18 cellular contexts compared by ENCODE assay signal in genomic region chr10:114278140-114278883, GRCh38. TPM values are rescaled to one million over a fixed set of nuclear protein-coding genes. Genes with fewer than 3 reads are reported as not detected.
DNase-seq lines count a peak whose midpoint lies in the region; ATAC-seq and TF ChIP-seq lines count a peak whose summit lies in the region.
"Had no signal": no experiment of that assay in that cellular context is flagged by ENCODE, and none has a peak within 500 bp of the region (broad histone marks: within the 10 kb centered on the region; RNA-seq: fewer than 3 reads in every experiment).

No MANE protein-coding gene starts in this region.

- H3K4me3 Mint-ChIP-seq in neural crest cell: no peak overlapping the region
- no peak overlapping the region for H3K4me3 Mint-ChIP-seq in endothelial cell (ENCODE audit: unreplicated experiment)
- H3K4me3 Mint-ChIP-seq: IgD-negative memory B cell had no signal

- BruUV-seq in HCT116 (replicated peaks; lab: Mats Ljungman, UMichigan): no TSS peak

- CTCF ChIA-PET in HCT116 (lab: Charles Lee): interaction anchor here (0.6 to 1.2 kb wide), 2 partner anchors 26 to 82 kb away, joined by 5 to 6 read pairs; no protein-coding TSS in a partner anchor

- no peak overlapping the region for H2AFZ ChIP-seq in HCT116 (ENCODE audit: low read depth, low read length, poor library complexity, severe bottlenecking)

- H3K9me3 ChIP-seq in HCT116 (ENCODE audit: control insufficient read depth in 1 of 2, insufficient read depth in 1 of 2, low read depth in 1 of 2, low read length in 2 of 2) (no peaks in the 10 kb centered on the region), thoracic aorta (no peaks in the 10 kb centered on the region)

- RAD21 ChIA-PET in HCT116 (lab: Charles Lee; ENCODE audit: low non-redundant PET in 1 of 2, low total read pairs in 2 of 2, uncharacterized antibody in 2 of 2, unreplicated experiment in 2 of 2): interaction anchor here (0.6 to 1.0 kb wide), 2 partner anchors 25 to 26 kb away, joined by 3 to 4 read pairs; no protein-coding TSS in a partner anchor

- TF ChIP-seq POLR2A in HCT116 (IDR thresholded peaks at IDR 0.05; ENCODE audit: borderline replicate concordance, extremely low read depth, insufficient read depth, insufficient read length): no peak

- no peaks in the 10 kb centered on the region for H4K20me1 ChIP-seq in HCT116 (ENCODE audit: insufficient read depth)

- no peak for TF ChIP-seq RAD21 in HCT116 (IDR thresholded peaks at IDR 0.05; ENCODE audit: low read depth)

- H3K27ac ChIP-seq in HCT116 (ENCODE audit: low read depth, low read length) (no peak overlapping the region), thoracic aorta (no peak overlapping the region)

- H3K27me3 ChIP-seq in HCT116 (ENCODE audit: insufficient read depth, low read length) (peaks cover 7% of the 10 kb centered on the region), thoracic aorta (replicated peaks; ENCODE audit: insufficient read depth) (no peaks in the 10 kb centered on the region)

- H3K27me3 Mint-ChIP-seq in neural crest cell (ENCODE audit: low read depth) (peaks cover 2% of the 10 kb centered on the region), endothelial cell (ENCODE audit: unreplicated experiment) (peaks cover 4% of the 10 kb centered on the region)

- DNase-seq in HCT116 (ENCODE audit: low read depth, low spot score): no peak
- peak; percentile 14 for DNase-seq in epithelial cell of esophagus (ENCODE audit: low read depth)
- DNase-seq in neural crest cell (ENCODE audit: low read depth, low spot score): no peak
- no peak for DNase-seq in thoracic aorta (ENCODE audit: low spot score)
- no peak for DNase-seq in endothelial cell (ENCODE audit: low spot score)
- DNase-seq: EL, Kasumi-1, MM.1S, NCI-H1105, NCI-H187, NCI-H69, SIG-M5 had no signal

- no peak overlapping the region for H3K9ac ChIP-seq in HCT116 (ENCODE audit: low read length)

- H3K9me3 Mint-ChIP-seq in neural crest cell: no peaks in the 10 kb centered on the region
- H3K9me3 Mint-ChIP-seq in endothelial cell (ENCODE audit: unreplicated experiment): no peaks in the 10 kb centered on the region
- H3K9me3 Mint-ChIP-seq: IgD-negative memory B cell had no signal

- H3K36me3 Mint-ChIP-seq in neural crest cell (ENCODE audit: low read depth) (no peaks in the 10 kb centered on the region), endothelial cell (ENCODE audit: low read depth, unreplicated experiment) (no peaks in the 10 kb centered on the region)

- H3K9me2 ChIP-seq in HCT116 (ENCODE audit: insufficient read depth): no peaks in the 10 kb centered on the region

- intact Hi-C loops in HCT116 (cut with micrococcal nuclease): no loop called here

- POLR2A ChIA-PET in HCT116 (lab: Charles Lee): no interaction called here

- H3K4me1 ChIP-seq in HCT116 (ENCODE audit: control insufficient read depth in 1 of 2, insufficient read depth in 2 of 2, low read length in 2 of 2) (no peaks in the 10 kb centered on the region), thoracic aorta (ENCODE audit: control insufficient read depth in 1 of 2, low read depth in 2 of 2) (no peaks in the 10 kb centered on the region)

- peak; percentile 12; the same call in 1 of the 2 replicates for ATAC-seq in HCT116
- ATAC-seq in thoracic aorta (ENCODE audit: insufficient number of reproducible peaks, low FRiP score, low read depth): peak; percentile 6
- no peak for ATAC-seq in GM18861 (IDR thresholded peaks at IDR 0.05; ENCODE audit: unreplicated experiment)
- no peak for ATAC-seq in GM18520 (IDR thresholded peaks at IDR 0.05; ENCODE audit: unreplicated experiment)

- no peaks in the 10 kb centered on the region for H3K79me2 ChIP-seq in HCT116 (ENCODE audit: insufficient read depth, low read length)

- no peaks in the 10 kb centered on the region for H3K4me1 Mint-ChIP-seq in neural crest cell
- H3K4me1 Mint-ChIP-seq in endothelial cell (ENCODE audit: unreplicated experiment): peaks cover 10% of the 10 kb centered on the region

- H3K36me3 ChIP-seq in HCT116 (ENCODE audit: control insufficient read depth in 1 of 2, insufficient read depth in 2 of 2, low read length in 2 of 2): no peaks in the 10 kb centered on the region
- H3K36me3 ChIP-seq in thoracic aorta: no peaks in the 10 kb centered on the region

- no peak overlapping the region for H3K4me2 ChIP-seq in HCT116 (ENCODE audit: low read length)

- peak overlapping the region; percentile 94 for H3K27ac Mint-ChIP-seq in neural crest cell (ENCODE audit: unreplicated experiment)
- no peak overlapping the region for H3K27ac Mint-ChIP-seq in endothelial cell (ENCODE audit: unreplicated experiment)

- no peak overlapping the region for H3K4me3 ChIP-seq in HCT116 (replicated peaks in 1 of 2; ENCODE audit: low read depth in 1 of 2, low read length in 2 of 2)
- H3K4me3 ChIP-seq in epithelial cell of esophagus (ENCODE audit: low read length): no peak overlapping the region
- H3K4me3 ChIP-seq in thoracic aorta: no peak overlapping the region

- TF ChIP-seq CTCF in HCT116 (IDR thresholded peaks at IDR 0.05 in 2 of 3, conservative IDR thresholded peaks at IDR 0.05 in 1 of 3; ENCODE audit: borderline replicate concordance in 1 of 3, insufficient read depth in 1 of 3, low read depth in 2 of 3, low read length in 2 of 3) (no peak), epithelial cell of esophagus (IDR thresholded peaks at IDR 0.05; ENCODE audit: insufficient read depth, low read depth, low read length, missing control alignments) (no peak), neural crest cell (conservative IDR thresholded peaks at IDR 0.05) (no peak), thoracic aorta (IDR thresholded peaks at IDR 0.05) (no peak), endothelial cell (IDR thresholded peaks at IDR 0.05; ENCODE audit: unreplicated experiment) (no peak)

TF ChIP-seq in HCT116, 20 proteins besides CTCF, POLR2A, EP300 and RAD21:
- TF ChIP-seq CEBPB (IDR thresholded peaks at IDR 0.05; ENCODE audit: low read depth) (no peak), TCF7L2 (IDR thresholded peaks at IDR 0.05; ENCODE audit: borderline replicate concordance, extremely low read depth, insufficient read depth, insufficient read length) (no peak), FOSL1 (IDR thresholded peaks at IDR 0.05; ENCODE audit: low read depth) (no peak), ZNF274 (IDR thresholded peaks at IDR 0.05; ENCODE audit: low read depth, low read length) (no peak), ATF3 (IDR thresholded peaks at IDR 0.05) (no peak)
TF ChIP-seq in HCT116: peak in this region for 0.

RNA-seq across cellular contexts. Expression of gene VWA2, which starts 39.3 kb away (rescaled TPM):
- total RNA-seq in HCT116 (2021; ENCODE audit: unreplicated experiment): not detected
- polyA plus RNA-seq in HCT116 (2012): not detected in 2 replicates
- total RNA-seq in neural crest cell: not detected in 2 replicates
- under 1 TPM in 1 of 2 donors, not detected in 1; 0.28 TPM for total RNA-seq in thoracic aorta
- 2.4 TPM for total RNA-seq in endothelial cell (ENCODE audit: unreplicated experiment)
- total RNA-seq: HT1080, OCI-LY7, RPMI7951 had no signal
- polyA plus RNA-seq: IgD-negative memory B cell had no signal

Comparison
In these comparisons a context has a peak if more than half of its experiments do, and no peak if none do; other contexts are left out.
1. ATAC-seq: peak in HCT116 (single experiment) and thoracic aorta (single experiment); none in GM18861 (single experiment) and GM18520 (single experiment).